1 cellular context compared by ENCODE assay signal in genomic region chr9:94250456-94250855, GRCh38.
TF ChIP-seq lines count a peak whose summit lies in the region.

No MANE protein-coding gene starts in this region.

TF ChIP-seq in HepG2, 621 proteins besides CTCF, POLR2A, EP300 and RAD21:
- TF ChIP-seq CREB1 (IDR thresholded peaks at IDR 0.05) (peak; percentile 42; the same call in 1 of the 2 replicates), CREB1 (CRISPR knock-in tag; IDR thresholded peaks at IDR 0.05) (no peak), NCOA1 (CRISPR knock-in tag; IDR thresholded peaks at IDR 0.05) (no peak), ZNF740 (CRISPR knock-in tag; IDR thresholded peaks at IDR 0.05) (no peak), SOX13 (IDR thresholded peaks at IDR 0.05) (no peak), SOX13 (CRISPR knock-in tag; conservative IDR thresholded peaks at IDR 0.05 in 1 of 2, IDR thresholded peaks at IDR 0.05 in 1 of 2) (no peak)
